27 cellular contexts compared by ENCODE assay signal in the genomic region with DNA sequence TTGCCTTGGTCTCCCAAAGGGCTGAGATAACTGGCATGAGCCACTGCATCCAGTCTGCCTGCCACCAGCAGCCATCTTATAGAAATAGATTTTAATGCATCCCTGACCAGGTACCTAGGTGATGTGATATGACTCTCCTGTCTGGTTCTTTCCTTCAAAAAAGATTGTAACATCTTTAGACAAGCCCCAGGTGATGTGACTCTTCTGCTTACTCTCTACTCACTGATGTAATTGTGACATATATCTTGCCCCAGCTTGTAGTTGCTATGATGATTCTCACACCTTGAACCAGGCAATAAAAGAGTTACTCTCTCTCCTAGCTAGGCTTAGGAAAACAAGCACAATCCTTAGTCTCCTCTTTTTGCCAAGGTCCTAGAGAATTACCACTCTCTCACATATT.
"Had no signal": no experiment of that assay in that cellular context is flagged by ENCODE, and none has a peak within 500 bp of the region (broad histone marks: within the 10 kb centered on the region; RNA-seq: fewer than 3 reads in every experiment).

No MANE protein-coding gene starts in this region.

- H3K27ac Mint-ChIP-seq: nephron; neural progenitor cell; progenitor cell of endocrine pancreas; stimulated activated effector memory CD8-positive, alpha-beta T cell treated with anti-CD3 and anti-CD28 coated beads, Interleukin-12 subunit alpha, Interleukin-12 subunit beta, amount 100 ng/mL, for 72 hours; stimulated activated naive B cell treated with anti-CD40 and anti-IgM and Interleukin-4, amounts not matched to agents 10 μg/mL and 1 μg/mL and 100 μg/mL, for 72 hours; stimulated activated naive CD8-positive, alpha-beta T cell treated with anti-CD3 and anti-CD28 coated beads, Interleukin-15, Interleukin-2, amounts not matched to agents 100 ng/mL and 50 ng/mL, for 24 hours had no signal

- DNase-seq: occipital lobe; ovary; posterior cingulate gyrus; psoas muscle; right cardiac atrium; right lobe of liver; sigmoid colon; small intestine; stimulated activated CD4-positive, alpha-beta T cell treated with anti-CD3 and anti-CD28 coated beads, Interleukin-15, amount 100 ng/mL, for 24 hours; stimulated activated CD4-positive, alpha-beta T cell treated with anti-CD3 and anti-CD28 coated beads, Interleukin-2, amount 100 ng/mL, for 24 hours; stimulated activated CD4-positive, alpha-beta T cell treated with anti-CD3 and anti-CD28 coated beads, Interleukin-2, amount 100 ng/mL, for 48 hours; stimulated activated CD4-positive, alpha-beta T cell treated with anti-CD3 and anti-CD28 coated beads, Interleukin-4, amount 100 ng/mL, for 24 hours; stimulated activated naive B cell treated with anti-CD40 and anti-IgM and Interleukin-4, amounts not matched to agents 10 μg/mL and 1 μg/mL and 100 μg/mL, for 72 hours; stimulated activated naive CD4-positive, alpha-beta T cell treated with Interleukin-2 at 50 U/mL for 16 hours; stomach; thyroid gland; upper lobe of left lung had no signal

- H3K27ac ChIP-seq: neural progenitor cell, ovary, parathyroid adenoma, psoas muscle, right lobe of liver, sigmoid colon, stomach, thoracic aorta, thyroid gland, tibial nerve, upper lobe of left lung, vagina had no signal

- H3K36me3 Mint-ChIP-seq: stimulated activated effector memory CD8-positive, alpha-beta T cell treated with anti-CD3 and anti-CD28 coated beads, Interleukin-12 subunit alpha, Interleukin-12 subunit beta, amount 100 ng/mL, for 72 hours had no signal

- H3K4me1 ChIP-seq: neural progenitor cell, parathyroid adenoma, psoas muscle, right lobe of liver, sigmoid colon, thyroid gland, tibial nerve, upper lobe of left lung, vagina had no signal

- ATAC-seq: psoas muscle; right cardiac atrium; right lobe of liver; stimulated activated naive B cell treated with anti-CD40 and anti-IgM and Interleukin-4, amounts not matched to agents 10 μg/mL and 1 μg/mL and 100 μg/mL, for 72 hours had no signal

- H3K27me3 ChIP-seq: neural progenitor cell, ovary, right lobe of liver, sigmoid colon, stomach, thyroid gland, tibial nerve, upper lobe of left lung, vagina had no signal

- H2AFZ ChIP-seq: neural progenitor cell, parathyroid adenoma had no signal

- H3K4me3 ChIP-seq: neural progenitor cell, ovary, psoas muscle, right lobe of liver, sigmoid colon, stomach, thoracic aorta, thyroid gland, tibial nerve, upper lobe of left lung, vagina had no signal

- H3K9me3 ChIP-seq: ovary, psoas muscle, right lobe of liver, sigmoid colon, thoracic aorta, thyroid gland, vagina had no signal

- FAIRE-seq: small intestine, urothelium cell line had no signal

- H3K36me3 ChIP-seq: neural progenitor cell, ovary, right lobe of liver, sigmoid colon, thoracic aorta, thyroid gland, tibial nerve, vagina had no signal

- H3K9me3 Mint-ChIP-seq: stimulated activated effector memory CD8-positive, alpha-beta T cell treated with anti-CD3 and anti-CD28 coated beads, Interleukin-12 subunit alpha, Interleukin-12 subunit beta, amount 100 ng/mL, for 72 hours; stimulated activated naive B cell treated with anti-CD40 and anti-IgM and Interleukin-4, amounts not matched to agents 10 μg/mL and 1 μg/mL and 100 μg/mL, for 72 hours; stimulated activated naive CD8-positive, alpha-beta T cell treated with anti-CD3 and anti-CD28 coated beads, Interleukin-15, Interleukin-2, amounts not matched to agents 100 ng/mL and 50 ng/mL, for 24 hours had no signal

- H3K4me2 ChIP-seq: neural progenitor cell had no signal

- H3K4me1 Mint-ChIP-seq: nephron; neural progenitor cell; stimulated activated effector memory CD8-positive, alpha-beta T cell treated with anti-CD3 and anti-CD28 coated beads, Interleukin-12 subunit alpha, Interleukin-12 subunit beta, amount 100 ng/mL, for 72 hours; stimulated activated naive B cell treated with anti-CD40 and anti-IgM and Interleukin-4, amounts not matched to agents 10 μg/mL and 1 μg/mL and 100 μg/mL, for 72 hours had no signal

- H3K27me3 Mint-ChIP-seq: progenitor cell of endocrine pancreas; stimulated activated naive B cell treated with anti-CD40 and anti-IgM and Interleukin-4, amounts not matched to agents 10 μg/mL and 1 μg/mL and 100 μg/mL, for 72 hours; stimulated activated naive CD8-positive, alpha-beta T cell treated with anti-CD3 and anti-CD28 coated beads, Interleukin-15, Interleukin-2, amounts not matched to agents 100 ng/mL and 50 ng/mL, for 24 hours had no signal

- H3K4me3 Mint-ChIP-seq: nephron; neural progenitor cell; stimulated activated effector memory CD8-positive, alpha-beta T cell treated with anti-CD3 and anti-CD28 coated beads, Interleukin-12 subunit alpha, Interleukin-12 subunit beta, amount 100 ng/mL, for 72 hours; stimulated activated naive B cell treated with anti-CD40 and anti-IgM and Interleukin-4, amounts not matched to agents 10 μg/mL and 1 μg/mL and 100 μg/mL, for 72 hours; stimulated activated naive CD8-positive, alpha-beta T cell treated with anti-CD3 and anti-CD28 coated beads, Interleukin-15, Interleukin-2, amounts not matched to agents 100 ng/mL and 50 ng/mL, for 24 hours had no signal
